Comparison of ENCODE assay signal across 8 cellular contexts in the genomic region with DNA sequence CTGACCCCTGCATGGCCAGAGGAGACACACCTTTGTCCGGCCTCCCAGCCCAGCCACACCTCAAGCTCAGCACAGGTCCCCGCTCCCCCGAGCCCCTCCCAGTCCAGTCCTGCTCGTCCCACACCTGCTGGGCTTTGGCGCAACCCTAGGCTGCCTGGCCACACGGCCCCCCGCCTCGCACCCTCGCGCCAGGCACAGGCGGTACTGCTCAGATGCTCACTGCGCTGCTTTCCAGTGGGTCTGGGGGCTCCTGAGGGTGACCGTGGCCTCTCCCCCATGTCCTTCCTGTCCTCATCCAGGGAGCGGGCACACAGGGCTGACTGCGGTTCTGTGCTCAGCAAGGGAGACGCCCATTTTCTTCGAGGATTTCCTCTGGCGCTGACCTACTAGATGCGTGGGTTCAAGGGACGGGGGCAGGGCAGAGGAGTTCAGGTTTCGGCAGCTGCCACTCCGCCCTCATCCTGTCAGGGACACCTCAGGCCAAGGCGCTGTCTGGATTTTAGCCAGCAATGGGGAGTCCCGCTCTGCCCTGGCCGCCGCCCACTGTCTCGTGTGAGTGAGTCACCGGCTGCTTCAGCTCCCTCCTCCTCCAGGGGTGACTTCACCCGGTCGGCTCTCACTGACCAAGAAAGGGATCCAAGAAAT.
DNase-seq lines count a peak whose midpoint lies in the region; ATAC-seq and TF ChIP-seq lines count a peak whose summit lies in the region.

No MANE protein-coding gene starts in this region.

- peak; percentile 73 for ATAC-seq in GM21423 (IDR thresholded peaks at IDR 0.05; ENCODE audit: unreplicated experiment)
- ATAC-seq in activated CD8-positive, alpha-beta T cell treated with anti-CD3 and anti-CD28 coated beads, Interleukin-2, amount 10 ng/mL, durations not matched to agents 7 days and 5 days, result peak; percentile 73

- peaks cover 3% of the 10 kb centered on the region for H3K4me1 Mint-ChIP-seq in activated CD8-positive, alpha-beta T cell treated with anti-CD3 and anti-CD28 coated beads, Interleukin-2, amount 10 ng/mL, durations not matched to agents 7 days and 5 days (ENCODE audit: low read depth)

- peak; percentile 75 for TF ChIP-seq EP300 in Ishikawa (IDR thresholded peaks at IDR 0.05; ENCODE audit: borderline replicate concordance)

- H3K36me3 ChIP-seq in BJ (ENCODE audit: control insufficient read depth, insufficient read depth, low read length), result no peaks in the 10 kb centered on the region

- no peaks in the 10 kb centered on the region for H3K9me3 Mint-ChIP-seq in activated CD8-positive, alpha-beta T cell treated with anti-CD3 and anti-CD28 coated beads, Interleukin-2, amount 10 ng/mL, durations not matched to agents 7 days and 5 days (ENCODE audit: insufficient read depth)

- POLR2A ChIA-PET in BJ (lab: Charles Lee), result no interaction called here
- POLR2A ChIA-PET in activated CD8-positive, alpha-beta T cell treated with anti-CD3 and anti-CD28 coated beads, Interleukin-2, amount 10 ng/mL, durations not matched to agents 7 days and 5 days (lab: Charles Lee), result interaction anchor here (0.6 kb wide), 1 partner anchor 56 kb away, joined by 3 read pairs; no protein-coding TSS in a partner anchor

- TF ChIP-seq RAD21 in Ishikawa (IDR thresholded peaks at IDR 0.05; ENCODE audit: low read depth), result 0 out of 2 replicates have a peak, but pooled peaks have one; percentile 5

- no peaks in the 10 kb centered on the region for H3K27me3 Mint-ChIP-seq in activated CD8-positive, alpha-beta T cell treated with anti-CD3 and anti-CD28 coated beads, Interleukin-2, amount 10 ng/mL, durations not matched to agents 7 days and 5 days (ENCODE audit: low read depth)

- H3K27me3 ChIP-seq in BJ (ENCODE audit: control insufficient read depth, insufficient read depth, low read length), result no peaks in the 10 kb centered on the region

- DNase-seq in BJ (ENCODE audit: low read depth) (peak; percentile 71), epidermal melanocyte (ENCODE audit: insufficient read length, low spot score) (peak; percentile 29), mucosa of gallbladder (ENCODE audit: low spot score) (peak; percentile 97), NCI-H345 treated with DMSO at 0.1 percent for 48 hours (lab: John Stamatoyannopoulos, UW; ENCODE audit: unreplicated experiment) (no peak)
- DNase-seq in activated CD8-positive, alpha-beta T cell treated with anti-CD3 and anti-CD28 coated beads, Interleukin-2, amount 10 ng/mL, durations not matched to agents 7 days and 5 days, result peak; percentile 51
- peak; percentile 56 to 73 for DNase-seq in stimulated activated CD8-positive, alpha-beta memory T cell treated with anti-CD3 and anti-CD28 coated beads, Interleukin-7, amount 100 ng/mL, for 48 hours (ENCODE audit: extremely low read depth in 1 of 2, low read depth in 1 of 2)

- H3K36me3 Mint-ChIP-seq in activated CD8-positive, alpha-beta T cell treated with anti-CD3 and anti-CD28 coated beads, Interleukin-2, amount 10 ng/mL, durations not matched to agents 7 days and 5 days (ENCODE audit: low read depth), result no peaks in the 10 kb centered on the region

- no peak overlapping the region for H3K27ac Mint-ChIP-seq in activated CD8-positive, alpha-beta T cell treated with anti-CD3 and anti-CD28 coated beads, Interleukin-2, amount 10 ng/mL, durations not matched to agents 7 days and 5 days

- no peak for TF ChIP-seq CTCF in BJ (IDR thresholded peaks at IDR 0.05; ENCODE audit: insufficient read depth, low read depth, low read length)

- CTCF ChIA-PET in BJ (lab: Yijun Ruan, JAX), result no interaction called here
- CTCF ChIA-PET in activated CD8-positive, alpha-beta T cell treated with anti-CD3 and anti-CD28 coated beads, Interleukin-2, amount 10 ng/mL, durations not matched to agents 7 days and 5 days (lab: Charles Lee), result no interaction called here

- H3K4me3 Mint-ChIP-seq in activated CD8-positive, alpha-beta T cell treated with anti-CD3 and anti-CD28 coated beads, Interleukin-2, amount 10 ng/mL, durations not matched to agents 7 days and 5 days, result no peak overlapping the region

- no peak overlapping the region for H3K4me3 ChIP-seq in BJ (ENCODE audit: low read depth, low read length)

TF ChIP-seq in Ishikawa, 13 proteins besides CTCF, POLR2A, EP300 and RAD21:
- TF ChIP-seq EGR1 (IDR thresholded peaks at IDR 0.05), result peak; percentile 66
- TF ChIP-seq, protein P1, sequence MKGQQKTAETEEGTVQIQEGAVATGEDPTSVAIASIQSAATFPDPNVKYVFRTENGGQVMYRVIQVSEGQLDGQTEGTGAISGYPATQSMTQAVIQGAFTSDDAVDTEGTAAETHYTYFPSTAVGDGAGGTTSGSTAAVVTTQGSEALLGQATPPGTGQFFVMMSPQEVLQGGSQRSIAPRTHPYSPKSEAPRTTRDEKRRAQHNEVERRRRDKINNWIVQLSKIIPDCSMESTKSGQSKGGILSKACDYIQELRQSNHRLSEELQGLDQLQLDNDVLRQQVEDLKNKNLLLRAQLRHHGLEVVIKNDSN (IDR thresholded peaks at IDR 0.05), result no peak
- TF ChIP-seq, protein P2, sequence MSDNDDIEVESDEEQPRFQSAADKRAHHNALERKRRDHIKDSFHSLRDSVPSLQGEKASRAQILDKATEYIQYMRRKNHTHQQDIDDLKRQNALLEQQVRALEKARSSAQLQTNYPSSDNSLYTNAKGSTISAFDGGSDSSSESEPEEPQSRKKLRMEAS (IDR thresholded peaks at IDR 0.05), result peak; percentile 64; the same call in 1 of the 2 replicates
- TF ChIP-seq, protein P3, sequence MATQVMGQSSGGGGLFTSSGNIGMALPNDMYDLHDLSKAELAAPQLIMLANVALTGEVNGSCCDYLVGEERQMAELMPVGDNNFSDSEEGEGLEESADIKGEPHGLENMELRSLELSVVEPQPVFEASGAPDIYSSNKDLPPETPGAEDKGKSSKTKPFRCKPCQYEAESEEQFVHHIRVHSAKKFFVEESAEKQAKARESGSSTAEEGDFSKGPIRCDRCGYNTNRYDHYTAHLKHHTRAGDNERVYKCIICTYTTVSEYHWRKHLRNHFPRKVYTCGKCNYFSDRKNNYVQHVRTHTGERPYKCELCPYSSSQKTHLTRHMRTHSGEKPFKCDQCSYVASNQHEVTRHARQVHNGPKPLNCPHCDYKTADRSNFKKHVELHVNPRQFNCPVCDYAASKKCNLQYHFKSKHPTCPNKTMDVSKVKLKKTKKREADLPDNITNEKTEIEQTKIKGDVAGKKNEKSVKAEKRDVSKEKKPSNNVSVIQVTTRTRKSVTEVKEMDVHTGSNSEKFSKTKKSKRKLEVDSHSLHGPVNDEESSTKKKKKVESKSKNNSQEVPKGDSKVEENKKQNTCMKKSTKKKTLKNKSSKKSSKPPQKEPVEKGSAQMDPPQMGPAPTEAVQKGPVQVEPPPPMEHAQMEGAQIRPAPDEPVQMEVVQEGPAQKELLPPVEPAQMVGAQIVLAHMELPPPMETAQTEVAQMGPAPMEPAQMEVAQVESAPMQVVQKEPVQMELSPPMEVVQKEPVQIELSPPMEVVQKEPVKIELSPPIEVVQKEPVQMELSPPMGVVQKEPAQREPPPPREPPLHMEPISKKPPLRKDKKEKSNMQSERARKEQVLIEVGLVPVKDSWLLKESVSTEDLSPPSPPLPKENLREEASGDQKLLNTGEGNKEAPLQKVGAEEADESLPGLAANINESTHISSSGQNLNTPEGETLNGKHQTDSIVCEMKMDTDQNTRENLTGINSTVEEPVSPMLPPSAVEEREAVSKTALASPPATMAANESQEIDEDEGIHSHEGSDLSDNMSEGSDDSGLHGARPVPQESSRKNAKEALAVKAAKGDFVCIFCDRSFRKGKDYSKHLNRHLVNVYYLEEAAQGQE (IDR thresholded peaks at IDR 0.05; ENCODE audit: low read depth), result no peak
- TF ChIP-seq CREB1 (IDR thresholded peaks at IDR 0.05; ENCODE audit: low read depth), result no peak
- TF ChIP-seq NFIC (IDR thresholded peaks at IDR 0.05), result peak; percentile 79
- peak; percentile 64; the same call in 1 of the 2 replicates for TF ChIP-seq TCF12 (IDR thresholded peaks at IDR 0.05; ENCODE audit: low read depth)
- peak; percentile 56 for TF ChIP-seq ZBTB7A (IDR thresholded peaks at IDR 0.05; ENCODE audit: low read depth)
- peak; percentile 25 for TF ChIP-seq TEAD4 (IDR thresholded peaks at IDR 0.05)
- TF ChIP-seq CEBPB (IDR thresholded peaks at IDR 0.05), result no peak
